ENCODE assay signal across 22 cellular contexts in genomic region chr1:24091971-24092482, GRCh38. TPM values are rescaled to one million over a fixed set of nuclear protein-coding genes. Genes with fewer than 3 reads are reported as not detected.
"Had no signal": no experiment of that assay in that cellular context is flagged by ENCODE, and none has a peak within 500 bp of the region (broad histone marks: within the 10 kb centered on the region; RNA-seq: fewer than 3 reads in every experiment).

No MANE protein-coding gene starts in this region.

- H3K27me3 Mint-ChIP-seq: type B pancreatic cell had no signal

- H3K9me3 ChIP-seq: gastroesophageal sphincter, heart left ventricle, mucosa of descending colon, ovary, psoas muscle, right lobe of liver, stomach had no signal

- H3K4me2 ChIP-seq: smooth muscle cell had no signal

- H3K9me3 Mint-ChIP-seq: activated naive CD4-positive, alpha-beta T cell treated with anti-CD3 and anti-CD28 coated beads, Interleukin-2, amount 50 U/mL, for 72 hours; naive B cell; neural crest cell; T-helper 1 cell treated with Interleukin-12 subunit alpha and Interleukin-12 subunit beta and Interleukin-4 antibody, amounts not matched to agents 30 μg/mL and 1 μg/mL, for 36 hours; type B pancreatic cell had no signal

- H3K27ac Mint-ChIP-seq: activated naive CD4-positive, alpha-beta T cell treated with anti-CD3 and anti-CD28 coated beads, Interleukin-2, amount 50 U/mL, for 72 hours; naive B cell; T-helper 1 cell treated with Interleukin-12 subunit alpha and Interleukin-12 subunit beta and Interleukin-4 antibody, amounts not matched to agents 30 μg/mL and 1 μg/mL, for 36 hours; type B pancreatic cell had no signal

- H3K27me3 ChIP-seq: gastroesophageal sphincter, heart left ventricle, ovary, right lobe of liver had no signal

- H3K36me3 ChIP-seq: gastroesophageal sphincter, ovary, right lobe of liver, stomach had no signal

- ATAC-seq: activated naive CD4-positive, alpha-beta T cell treated with anti-CD3 and anti-CD28 coated beads, Interleukin-2, amount 50 U/mL, for 72 hours; esophagus mucosa; gastroesophageal sphincter; heart left ventricle; mucosa of descending colon; psoas muscle; right lobe of liver had no signal

- H3K36me3 Mint-ChIP-seq: activated naive CD4-positive, alpha-beta T cell treated with anti-CD3 and anti-CD28 coated beads, Interleukin-2, amount 50 U/mL, for 72 hours; naive B cell; type B pancreatic cell had no signal

- H3K4me3 ChIP-seq: gastroesophageal sphincter, heart left ventricle, mucosa of descending colon, ovary, psoas muscle, right lobe of liver, smooth muscle cell, stomach had no signal

- H3K4me1 ChIP-seq: gastroesophageal sphincter, right lobe of liver, stomach had no signal

- DNase-seq: activated CD4-positive, alpha-beta T cell treated with anti-CD3 and anti-CD28 coated beads for 1 hour; activated effector memory CD4-positive, alpha-beta T cell treated with anti-CD3 and anti-CD28 coated beads, Interleukin-2, amount 50 U/mL, for 16 hours; amniotic stem cell; effector CD4-positive, alpha-beta T cell; mesenchymal stem cell; mucosa of descending colon; naive B cell; ovary; psoas muscle; right lobe of liver; stomach had no signal

- H3K4me1 Mint-ChIP-seq: neural crest cell had no signal

- H3K4me3 Mint-ChIP-seq: naive B cell; neural crest cell; T-helper 1 cell treated with Interleukin-12 subunit alpha and Interleukin-12 subunit beta and Interleukin-4 antibody, amounts not matched to agents 30 μg/mL and 1 μg/mL, for 36 hours; type B pancreatic cell had no signal

- H3K27ac ChIP-seq: gastroesophageal sphincter, ovary, psoas muscle, right lobe of liver, stomach, VCaP had no signal

RNA-seq across cellular contexts. Expression of gene MYOM3, which starts 19.9 kb away (rescaled TPM):
- total RNA-seq: activated naive CD4-positive, alpha-beta T cell treated with anti-CD3 and anti-CD28 coated beads, Interleukin-2, amount 50 U/mL, for 72 hours; neural crest cell had no signal

RNA-seq across cellular contexts. Expression of gene IL22RA1, which starts 50.9 kb away (rescaled TPM):
- total RNA-seq: activated naive CD4-positive, alpha-beta T cell treated with anti-CD3 and anti-CD28 coated beads, Interleukin-2, amount 50 U/mL, for 72 hours; cerebellum; neural crest cell; temporal lobe had no signal
